16 cellular contexts compared by ENCODE assay signal in genomic region chr14:76486251-76486743, GRCh38.
DNase-seq lines count a peak whose midpoint lies in the region; ATAC-seq and TF ChIP-seq lines count a peak whose summit lies in the region.
"Had no signal": no experiment of that assay in that cellular context is flagged by ENCODE, and none has a peak within 500 bp of the region (broad histone marks: within the 10 kb centered on the region; RNA-seq: fewer than 3 reads in every experiment).

No MANE protein-coding gene starts in this region.

- no peak overlapping the region for H3K27ac ChIP-seq in RWPE2 (ENCODE audit: poor library complexity, severe bottlenecking)
- no peak overlapping the region for H3K27ac ChIP-seq in thyroid gland
- H3K27ac ChIP-seq: breast epithelium, ovary, Peyer's patch had no signal

- DNase-seq in NCI-H146 (lab: John Stamatoyannopoulos, UW) (peak; percentile 61), NCI-H146 treated with DMSO at 0.1 percent for 48 hours (lab: John Stamatoyannopoulos, UW; ENCODE audit: unreplicated experiment) (no peak), NCI-H2107 treated with DMSO at 0.1 percent for 48 hours (lab: John Stamatoyannopoulos, UW; ENCODE audit: unreplicated experiment) (peak; percentile 100), RWPE2 (ENCODE audit: low spot score) (no peak), thyroid gland (peak; percentile 17 to 40), cerebellum (ENCODE audit: low spot score) (no peak)
- DNase-seq: 8988T; activated CD4-positive, alpha-beta memory T cell treated with anti-CD3 and anti-CD28 coated beads, Interleukin-2, amount 10 ng/mL, durations not matched to agents 7 days and 5 days; activated effector memory CD4-positive, alpha-beta T cell treated with Interleukin-2 at 50 U/mL for 16 hours; CD8-positive, alpha-beta memory T cell; effector memory CD8-positive, alpha-beta T cell; ovary; Peyer's patch had no signal

- H3K27me3 ChIP-seq in RWPE2 (ENCODE audit: insufficient read depth, poor library complexity, severe bottlenecking) = no peaks in the 10 kb centered on the region
- no peaks in the 10 kb centered on the region for H3K27me3 ChIP-seq in thyroid gland
- H3K27me3 ChIP-seq: breast epithelium, ovary, Peyer's patch had no signal

- no peak for TF ChIP-seq POLR2A in thyroid gland (IDR thresholded peaks at IDR 0.05)

- intact Hi-C loops in thyroid gland (cut with DNase I) = no loop called here

- H3K4me1 ChIP-seq in RWPE2 (ENCODE audit: insufficient read depth, poor library complexity, severe bottlenecking) = no peaks in the 10 kb centered on the region
- H3K4me1 ChIP-seq in thyroid gland = no peaks in the 10 kb centered on the region
- H3K4me1 ChIP-seq: breast epithelium, Peyer's patch had no signal

- H3K36me3 ChIP-seq in RWPE2 (ENCODE audit: low read depth) (no peaks in the 10 kb centered on the region), thyroid gland (no peaks in the 10 kb centered on the region)
- H3K36me3 ChIP-seq: breast epithelium, ovary, Peyer's patch had no signal

- TF ChIP-seq CTCF in RWPE2 (IDR thresholded peaks at IDR 0.05; ENCODE audit: poor library complexity, severe bottlenecking) = no peak
- TF ChIP-seq CTCF in thyroid gland (IDR thresholded peaks at IDR 0.05) = no peak

- 0 out of 3 replicates have a peak, but pooled peaks have one; percentile 32 for ATAC-seq in RWPE2 (ENCODE audit: low read depth)
- no peak for ATAC-seq in GM18498 (IDR thresholded peaks at IDR 0.05; ENCODE audit: unreplicated experiment)
- no peak for ATAC-seq in HG03039 (IDR thresholded peaks at IDR 0.05; ENCODE audit: unreplicated experiment)
- ATAC-seq: effector memory CD8-positive, alpha-beta T cell had no signal

- H3K9me3 ChIP-seq in RWPE2 (ENCODE audit: severe bottlenecking) = no peaks in the 10 kb centered on the region
- H3K9me3 ChIP-seq in thyroid gland = no peaks in the 10 kb centered on the region
- H3K9me3 ChIP-seq: breast epithelium, ovary, Peyer's patch had no signal

- no peak overlapping the region for H3K4me3 ChIP-seq in RWPE2 (ENCODE audit: severe bottlenecking)
- H3K4me3 ChIP-seq in thyroid gland (replicated peaks in 1 of 3) = no peak overlapping the region
- H3K4me3 ChIP-seq: breast epithelium, ovary, Peyer's patch had no signal

- 32 to 41% methylated on average over 7 of the region's 7 CpGs for WGBS in thyroid gland, 2 donors

Comparison
In these comparisons a context has a peak if more than half of its experiments do, and no peak if none do; other contexts are left out.
1. DNase-seq: peak in NCI-H146 (single experiment), NCI-H2107 treated with DMSO at 0.1 percent for 48 hours (single experiment) and thyroid gland (2 of 2); none in NCI-H146 treated with DMSO at 0.1 percent for 48 hours (single experiment), RWPE2 (single experiment) and cerebellum (single experiment).